Comparison of ENCODE assay signal across 26 cellular contexts in the genomic region with DNA sequence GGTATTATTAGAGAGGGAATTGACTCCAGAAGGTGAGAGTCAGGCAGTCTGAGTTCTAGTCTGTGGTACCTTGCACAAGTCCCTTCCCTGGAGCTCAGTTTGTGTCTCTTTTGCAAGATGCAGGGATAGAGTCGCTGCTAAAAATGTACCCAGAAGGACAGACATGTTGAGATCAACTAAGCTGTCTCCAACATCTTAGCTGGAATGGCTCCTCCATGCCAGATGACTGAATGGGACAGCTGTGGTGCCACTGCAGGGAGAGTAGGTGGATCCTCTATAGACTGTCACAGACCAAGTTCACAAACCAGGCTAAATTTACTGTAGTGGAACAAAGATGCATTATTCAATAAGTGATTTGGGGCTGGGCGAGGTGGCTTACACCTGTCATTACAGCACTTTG.
"Had no signal": no experiment of that assay in that cellular context is flagged by ENCODE, and none has a peak within 500 bp of the region (broad histone marks: within the 10 kb centered on the region; RNA-seq: fewer than 3 reads in every experiment).

No MANE protein-coding gene starts in this region.

- DNase-seq: activated CD4-positive, alpha-beta T cell treated with anti-CD3 and anti-CD28 coated beads for 4 hours; activated CD8-positive, alpha-beta memory T cell treated with anti-CD3 and anti-CD28 coated beads, Interleukin-2, amount 50 U/mL, for 4 hours; activated CD8-positive, alpha-beta T cell treated with anti-CD3 and anti-CD28 coated beads for 36 hours; activated naive CD8-positive, alpha-beta T cell treated with anti-CD3 and anti-CD28 coated beads, Interleukin-2, amount 50 U/mL, for 24 hours; activated T-cell treated with anti-CD3 and anti-CD28 coated beads, Interleukin-2, amount 50 U/mL, for 72 hours; amniotic stem cell; Kasumi-1; KBM-7; NCI-H1092; NCI-H1417 treated with DMSO at 0.1 percent for 48 hours; NCI-H1694 treated with DMSO at 0.1 percent for 48 hours; NCI-H2029 treated with DMSO at 0.1 percent for 48 hours; NCI-H345; NCI-H510A; NCI-H526 treated with DMSO at 0.1 percent for 48 hours; NCI-H82; RPMI8226; SK-N-SH; T-helper 1 cell had no signal

- H3K4me3 Mint-ChIP-seq: activated CD8-positive, alpha-beta T cell treated with anti-CD3 and anti-CD28 coated beads for 36 hours; activated naive CD8-positive, alpha-beta T cell treated with anti-CD3 and anti-CD28 coated beads, Interleukin-2, amount 50 U/mL, for 24 hours; activated T-cell treated with anti-CD3 and anti-CD28 coated beads, Interleukin-2, amount 50 U/mL, for 72 hours; brain had no signal

- H3K4me3 ChIP-seq: ascending aorta, cardiac muscle cell had no signal

- H3K27ac ChIP-seq: ascending aorta, cardiac muscle cell had no signal

- H3K4me2 ChIP-seq: SK-N-SH had no signal

- H3K27me3 Mint-ChIP-seq: activated CD8-positive, alpha-beta T cell treated with anti-CD3 and anti-CD28 coated beads for 36 hours; activated naive CD8-positive, alpha-beta T cell treated with anti-CD3 and anti-CD28 coated beads, Interleukin-2, amount 50 U/mL, for 24 hours had no signal

- ATAC-seq: activated CD4-positive, CD25-positive, alpha-beta regulatory T cell treated with anti-CD3 and anti-CD28 coated beads, Interleukin-2, amount 50 U/mL, for 24 hours; activated CD8-positive, alpha-beta T cell treated with anti-CD3 and anti-CD28 coated beads for 36 hours; activated naive CD4-positive, alpha-beta T cell treated with anti-CD3 and anti-CD28 coated beads, Interleukin-2, amount 50 U/mL, for 72 hours; activated naive CD8-positive, alpha-beta T cell treated with anti-CD3 and anti-CD28 coated beads, Interleukin-2, amount 50 U/mL, for 24 hours; activated T-cell treated with anti-CD3 and anti-CD28 coated beads, Interleukin-2, amount 50 U/mL, for 72 hours; Right ventricle myocardium inferior had no signal

- H3K9me3 Mint-ChIP-seq: activated CD8-positive, alpha-beta T cell treated with anti-CD3 and anti-CD28 coated beads for 36 hours; activated naive CD4-positive, alpha-beta T cell treated with anti-CD3 and anti-CD28 coated beads, Interleukin-2, amount 50 U/mL, for 72 hours; activated naive CD8-positive, alpha-beta T cell treated with anti-CD3 and anti-CD28 coated beads, Interleukin-2, amount 50 U/mL, for 24 hours; activated T-cell treated with anti-CD3 and anti-CD28 coated beads, Interleukin-2, amount 50 U/mL, for 72 hours; activated T-helper 2 cell treated with anti-CD3 and anti-CD28 coated beads, Interferon-gamma antibody, Interleukin-2, Interleukin-4, amounts not matched to agents 10 μg/mL and 5 μg/mL and 100 μg/mL, durations not matched to agents 14 hours and 24 hours and 36 hours had no signal

- H3K9ac ChIP-seq: SK-N-SH had no signal

- H3K27me3 ChIP-seq: ascending aorta, cardiac muscle cell had no signal

- H3K27ac Mint-ChIP-seq: activated CD8-positive, alpha-beta T cell treated with anti-CD3 and anti-CD28 coated beads for 36 hours; activated naive CD8-positive, alpha-beta T cell treated with anti-CD3 and anti-CD28 coated beads, Interleukin-2, amount 50 U/mL, for 24 hours; activated T-cell treated with anti-CD3 and anti-CD28 coated beads, Interleukin-2, amount 50 U/mL, for 72 hours; activated T-helper 2 cell treated with anti-CD3 and anti-CD28 coated beads, Interferon-gamma antibody, Interleukin-2, Interleukin-4, amounts not matched to agents 10 μg/mL and 5 μg/mL and 100 μg/mL, durations not matched to agents 14 hours and 24 hours and 36 hours had no signal

- H3K4me1 Mint-ChIP-seq: activated naive CD8-positive, alpha-beta T cell treated with anti-CD3 and anti-CD28 coated beads, Interleukin-2, amount 50 U/mL, for 24 hours had no signal

- H3K9me3 ChIP-seq: ascending aorta, SK-N-SH had no signal
